21 cellular contexts compared by ENCODE assay signal in the genomic region with DNA sequence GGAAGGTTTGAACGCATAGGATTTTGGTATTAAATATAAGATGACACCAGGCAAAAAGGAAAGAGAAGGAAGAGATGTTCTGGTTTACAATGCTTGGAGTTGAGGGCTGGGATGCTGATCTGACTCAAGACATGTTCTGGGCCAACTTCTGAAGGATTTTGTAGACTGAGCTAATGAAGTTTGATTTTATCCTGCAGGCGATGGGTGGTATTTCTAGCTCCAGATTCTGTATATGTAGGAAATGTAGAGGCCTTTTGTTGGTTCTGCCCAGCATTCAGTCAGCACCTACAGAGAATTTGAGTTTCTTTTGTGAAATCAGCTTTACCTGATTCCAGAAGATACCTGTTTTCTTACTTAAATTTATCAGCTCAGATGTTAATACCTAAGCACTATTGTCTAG. TPM values are rescaled to one million over a fixed set of nuclear protein-coding genes. Genes with fewer than 3 reads are reported as not detected.
A peak's percentile ranks its signal among the peaks of the same experiment; 100 is the strongest.
DNase-seq lines count a peak whose midpoint lies in the region; ATAC-seq and TF ChIP-seq lines count a peak whose summit lies in the region.
"Had no signal": no experiment of that assay in that cellular context is flagged by ENCODE, and none has a peak within 500 bp of the region (broad histone marks: within the 10 kb centered on the region; RNA-seq: fewer than 3 reads in every experiment).

No MANE protein-coding gene starts in this region.

- no peak overlapping the region for H3K4me3 ChIP-seq in GM23338
- H3K4me3 ChIP-seq in thoracic aorta, result no peak overlapping the region
- H3K4me3 ChIP-seq: A549; BLaER1 treated with 17β-estradiol and CSF1 and Interleukin-3, amounts not matched to agents 10 nM and 100 nM; MG63 had no signal

- H3K9me3 ChIP-seq in thoracic aorta, result no peaks in the 10 kb centered on the region
- H3K9me3 ChIP-seq: A549; BLaER1 treated with 17β-estradiol and CSF1 and Interleukin-3, amounts not matched to agents 10 nM and 100 nM; MG63 had no signal

- H3K36me3 ChIP-seq in GM23338 (ENCODE audit: insufficient read depth) (peaks cover 19% of the 10 kb centered on the region), thoracic aorta (peaks cover 22% of the 10 kb centered on the region)

- TF ChIP-seq CTCF in GM23338 (conservative IDR thresholded peaks at IDR 0.05; ENCODE audit: low read depth in 2 of 2) (no peak; a peak in 2 of 4 replicates), HFFc6 (IDR thresholded peaks at IDR 0.05) (peak; percentile 36; the same call in 1 of the 2 replicates), mesothelial cell of epicardium (IDR thresholded peaks at IDR 0.05; ENCODE audit: unreplicated experiment) (peak; percentile 52), thoracic aorta (IDR thresholded peaks at IDR 0.05) (peak; percentile 14), GM20000 (IDR thresholded peaks at IDR 0.05; ENCODE audit: extremely low read depth, missing control alignments) (no peak)

- H3K4me1 Mint-ChIP-seq in GM23338 (no peaks in the 10 kb centered on the region; the same call in 2 of the 3 replicates), HFFc6 (ENCODE audit: low read depth) (peaks cover 12% of the 10 kb centered on the region), mesothelial cell of epicardium (no peaks in the 10 kb centered on the region)

- no peak overlapping the region for H3K4me2 ChIP-seq in GM23338
- H3K4me2 ChIP-seq: A549; BLaER1 treated with 17β-estradiol and CSF1 and Interleukin-3, amounts not matched to agents 10 nM and 100 nM had no signal

- H3K27ac Mint-ChIP-seq in GM23338 (no peak overlapping the region), HFFc6 (no peak overlapping the region), mesothelial cell of epicardium (no peak overlapping the region)
- H3K27ac Mint-ChIP-seq: CD4-positive, alpha-beta T cell had no signal

- H3K4me1 ChIP-seq in GM23338 (ENCODE audit: insufficient read depth) (no peaks in the 10 kb centered on the region), thoracic aorta (ENCODE audit: control insufficient read depth in 1 of 2, low read depth in 2 of 2) (peaks cover 3 to 5% of the 10 kb centered on the region in 2 donors)
- H3K4me1 ChIP-seq: BLaER1 treated with 17β-estradiol and CSF1 and Interleukin-3, amounts not matched to agents 10 nM and 100 nM had no signal

- no peak overlapping the region for H2AFZ ChIP-seq in GM23338

- no peaks in the 10 kb centered on the region; the same call in 1 of the 2 replicates for H3K79me2 ChIP-seq in GM23338 (replicated peaks; ENCODE audit: insufficient read depth)

- DNase-seq in GM23338 (ENCODE audit: low spot score) (peak; percentile 27), HFFc6 (no peak), mesothelial cell of epicardium (ENCODE audit: low spot score in 2 of 2, unreplicated experiment in 2 of 2) (no peak), thoracic aorta (ENCODE audit: low spot score) (no peak), NCI-H748 (lab: John Stamatoyannopoulos, UW; ENCODE audit: unreplicated experiment) (no peak), GM20000 (ENCODE audit: low spot score) (no peak)
- DNase-seq: AML-193; CD4-positive, alpha-beta T cell; GOT3; IMR-90; KG1; MG63; NCI-H1694; NCI-H2227 treated with DMSO at 0.1 percent for 48 hours; NCI-H526 treated with DMSO at 0.1 percent for 48 hours; RPMI8226; SHP77 had no signal

- H3K27me3 Mint-ChIP-seq in GM23338 (ENCODE audit: insufficient read depth, low read depth, poor library complexity), result no peaks in the 10 kb centered on the region
- H3K27me3 Mint-ChIP-seq in HFFc6 (ENCODE audit: insufficient read depth), result no peaks in the 10 kb centered on the region
- H3K27me3 Mint-ChIP-seq in mesothelial cell of epicardium (ENCODE audit: low read depth), result no peaks in the 10 kb centered on the region
- H3K27me3 Mint-ChIP-seq: CD4-positive, alpha-beta T cell had no signal

- H3K27me3 ChIP-seq in GM23338 (ENCODE audit: insufficient read depth) (no peaks in the 10 kb centered on the region), thoracic aorta (replicated peaks; ENCODE audit: insufficient read depth) (no peaks in the 10 kb centered on the region)
- H3K27me3 ChIP-seq: BLaER1 treated with 17β-estradiol and CSF1 and Interleukin-3, amounts not matched to agents 10 nM and 100 nM; MG63 had no signal

- H3K9me3 Mint-ChIP-seq in GM23338 (no peaks in the 10 kb centered on the region), HFFc6 (no peaks in the 10 kb centered on the region), mesothelial cell of epicardium (no peaks in the 10 kb centered on the region)
- H3K9me3 Mint-ChIP-seq: CD4-positive, alpha-beta T cell had no signal

- H4K20me1 ChIP-seq in GM23338 (replicated peaks; ENCODE audit: insufficient read depth), result no peaks in the 10 kb centered on the region; the same call in 1 of the 2 replicates

- H3K36me3 Mint-ChIP-seq in GM23338 (ENCODE audit: low read depth) (peaks cover 23% of the 10 kb centered on the region; the same call in 2 of the 3 replicates), HFFc6 (ENCODE audit: low read depth) (peaks cover 13% of the 10 kb centered on the region), mesothelial cell of epicardium (peaks cover 16% of the 10 kb centered on the region)

- no peaks in the 10 kb centered on the region for H3K9me2 ChIP-seq in GM23338 (ENCODE audit: insufficient read depth)

- H3F3A ChIP-seq in GM23338 (replicated peaks; ENCODE audit: low read depth), result no peaks in the 10 kb centered on the region; the same call in 1 of the 2 replicates

- H3K4me3 Mint-ChIP-seq in GM23338 (no peak overlapping the region), HFFc6 (no peak overlapping the region), mesothelial cell of epicardium (no peak overlapping the region)
- H3K4me3 Mint-ChIP-seq: CD4-positive, alpha-beta T cell had no signal

- no peak overlapping the region for H3K27ac ChIP-seq in GM23338 (ENCODE audit: low read depth)
- H3K27ac ChIP-seq in thoracic aorta, result no peak overlapping the region
- H3K27ac ChIP-seq: A549; BLaER1 treated with 17β-estradiol and CSF1 and Interleukin-3, amounts not matched to agents 10 nM and 100 nM had no signal

- no peak for ATAC-seq in GM23338
- ATAC-seq in thoracic aorta (ENCODE audit: insufficient number of reproducible peaks, low FRiP score, low read depth), result no peak
- ATAC-seq in SK-N-SH treated with all-trans-retinoic acid at 6 μM for 48 hours, result no peak
- ATAC-seq: HCT116 had no signal

TF ChIP-seq in GM23338, 12 proteins besides CTCF, POLR2A, EP300 and RAD21 (continues in another document):
- TF ChIP-seq STAT1 (IDR thresholded peaks at IDR 0.05; ENCODE audit: unreplicated experiment) (no peak), POLR2AphosphoS5 (IDR thresholded peaks at IDR 0.05; ENCODE audit: low read depth) (no peak), ZNF331 (CRISPR knock-in tag; IDR thresholded peaks at IDR 0.05; ENCODE audit: low read depth) (no peak), EZH2phosphoT487 (IDR thresholded peaks at IDR 0.05; ENCODE audit: unreplicated experiment) (no peak), ZNF114 (CRISPR knock-in tag; IDR thresholded peaks at IDR 0.05) (no peak), CREB1 (CRISPR knock-in tag; IDR thresholded peaks at IDR 0.05; ENCODE audit: low read depth) (no peak), JUNB (IDR thresholded peaks at IDR 0.05; ENCODE audit: unreplicated experiment) (no peak), NANOG (IDR thresholded peaks at IDR 0.05; ENCODE audit: borderline replicate concordance) (no peak), EZH2 (IDR thresholded peaks at IDR 0.05; ENCODE audit: low read depth, unreplicated experiment) (no peak)
- TF ChIP-seq, protein P1, sequence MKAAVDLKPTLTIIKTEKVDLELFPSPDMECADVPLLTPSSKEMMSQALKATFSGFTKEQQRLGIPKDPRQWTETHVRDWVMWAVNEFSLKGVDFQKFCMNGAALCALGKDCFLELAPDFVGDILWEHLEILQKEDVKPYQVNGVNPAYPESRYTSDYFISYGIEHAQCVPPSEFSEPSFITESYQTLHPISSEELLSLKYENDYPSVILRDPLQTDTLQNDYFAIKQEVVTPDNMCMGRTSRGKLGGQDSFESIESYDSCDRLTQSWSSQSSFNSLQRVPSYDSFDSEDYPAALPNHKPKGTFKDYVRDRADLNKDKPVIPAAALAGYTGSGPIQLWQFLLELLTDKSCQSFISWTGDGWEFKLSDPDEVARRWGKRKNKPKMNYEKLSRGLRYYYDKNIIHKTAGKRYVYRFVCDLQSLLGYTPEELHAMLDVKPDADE (IDR thresholded peaks at IDR 0.05), result no peak

TF ChIP-seq in SK-N-SH treated with all-trans-retinoic acid at 6 μM for 48 hours, 23 proteins besides CTCF, POLR2A, EP300 and RAD21:
- TF ChIP-seq SNAI2 (CRISPR knock-in tag; IDR thresholded peaks at IDR 0.05), result no peak
- no peak for TF ChIP-seq RARB (CRISPR knock-in tag; IDR thresholded peaks at IDR 0.05)
- no peak for TF ChIP-seq TOX (CRISPR knock-in tag; IDR thresholded peaks at IDR 0.05; ENCODE audit: borderline replicate concordance)
- TF ChIP-seq, protein P2, sequence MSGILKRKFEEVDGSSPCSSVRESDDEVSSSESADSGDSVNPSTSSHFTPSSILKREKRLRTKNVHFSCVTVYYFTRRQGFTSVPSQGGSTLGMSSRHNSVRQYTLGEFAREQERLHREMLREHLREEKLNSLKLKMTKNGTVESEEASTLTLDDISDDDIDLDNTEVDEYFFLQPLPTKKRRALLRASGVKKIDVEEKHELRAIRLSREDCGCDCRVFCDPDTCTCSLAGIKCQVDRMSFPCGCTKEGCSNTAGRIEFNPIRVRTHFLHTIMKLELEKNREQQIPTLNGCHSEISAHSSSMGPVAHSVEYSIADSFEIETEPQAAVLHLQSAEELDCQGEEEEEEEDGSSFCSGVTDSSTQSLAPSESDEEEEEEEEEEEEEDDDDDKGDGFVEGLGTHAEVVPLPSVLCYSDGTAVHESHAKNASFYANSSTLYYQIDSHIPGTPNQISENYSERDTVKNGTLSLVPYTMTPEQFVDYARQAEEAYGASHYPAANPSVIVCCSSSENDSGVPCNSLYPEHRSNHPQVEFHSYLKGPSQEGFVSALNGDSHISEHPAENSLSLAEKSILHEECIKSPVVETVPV (CRISPR knock-in tag; IDR thresholded peaks at IDR 0.05), result no peak
- no peak for TF ChIP-seq ZNF8 (CRISPR knock-in tag; IDR thresholded peaks at IDR 0.05)
- no peak for TF ChIP-seq TCF4 (CRISPR knock-in tag; IDR thresholded peaks at IDR 0.05; ENCODE audit: borderline replicate concordance)
- no peak for TF ChIP-seq ESRRG (CRISPR knock-in tag; IDR thresholded peaks at IDR 0.05)

RNA-seq across cellular contexts. Expression of a gene that starts 48.2 kb away (rescaled TPM):
- total RNA-seq in GM23338 (2014; rRNA removed; shearing (Covaris generic)), result 51.5 and 51.9 TPM in 2 replicates
- polyA plus RNA-seq in GM23338 (2016; fragmentation: Nextera tagmentation; extraction: Ambion mirVana), result 28.2 and 34.2 TPM in 2 replicates
- total RNA-seq in HFFc6 (2021; fragmentation: NEBNext Ultra II Directional; extraction: Animal tissue kit (Norgen Biotek cat#: 25700)), result 10 to 100 TPM; 61.8 to 69.0 (median 66.2) TPM
- total RNA-seq in mesothelial cell of epicardium, result 107 to 110 TPM (median 107 TPM) in 3 replicates
- total RNA-seq in thoracic aorta, result 100 to 1,000 TPM in 1 of 2 donors, 10 to 100 TPM in 1; 58.3 to 149 TPM

RNA-seq across cellular contexts. Expression of a gene that starts 48.5 kb away (rescaled TPM):
- 24.0 and 32.4 TPM in 2 replicates for total RNA-seq in GM23338 (2014; rRNA removed; shearing (Covaris generic))
- polyA plus RNA-seq in GM23338 (2016; fragmentation: Nextera tagmentation; extraction: Ambion mirVana), result 11.9 and 12.9 TPM in 2 replicates
- 1 to 10 TPM; 5.5 to 6.6 (median 6.0) TPM for total RNA-seq in HFFc6 (2021; fragmentation: NEBNext Ultra II Directional; extraction: Animal tissue kit (Norgen Biotek cat#: 25700))
- total RNA-seq in mesothelial cell of epicardium (17.5 to 18.2 TPM (median 18.0 TPM) in 3 replicates), thoracic aorta (1 to 10 TPM; 8.4 to 9.8 TPM)

Comparison
In these comparisons a context has a peak if more than half of its experiments do, and no peak if none do; other contexts are left out.
1. CTCF ChIP-seq: peak in HFFc6 (single experiment), mesothelial cell of epicardium (single experiment) and thoracic aorta (single experiment); none in GM23338 (0 of 2) and GM20000 (single experiment).